13 cellular contexts compared by ENCODE assay signal in the genomic region with DNA sequence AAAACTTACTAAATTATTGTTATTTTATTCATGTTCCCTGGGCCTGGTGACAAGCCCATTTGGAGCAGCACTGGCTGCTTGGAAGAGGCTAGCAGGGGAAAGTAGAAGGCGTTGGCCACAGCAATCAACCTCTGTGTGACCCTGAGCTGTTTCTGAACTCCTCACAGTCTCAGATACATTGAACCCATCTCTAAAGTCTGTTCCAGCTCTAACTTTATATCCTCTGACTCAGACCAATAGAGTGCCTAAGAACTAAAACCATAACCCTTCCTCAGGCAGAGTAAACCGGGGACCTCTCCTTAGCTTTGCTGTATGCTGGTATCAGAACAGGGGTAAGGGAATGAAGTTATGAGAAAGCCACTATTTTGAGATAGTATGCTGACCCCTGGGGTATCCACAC.
DNase-seq lines count a peak whose midpoint lies in the region; ATAC-seq and FAIRE-seq lines count a peak whose summit lies in the region.
"Had no signal": no experiment of that assay in that cellular context is flagged by ENCODE, and none has a peak within 500 bp of the region (broad histone marks: within the 10 kb centered on the region; RNA-seq: fewer than 3 reads in every experiment).

No MANE protein-coding gene starts in this region.

- no peaks in the 10 kb centered on the region for H3K36me3 Mint-ChIP-seq in activated naive CD4-positive, alpha-beta T cell treated with anti-CD3 and anti-CD28 coated beads, Interleukin-2, amount 10 ng/mL, durations not matched to agents 7 days and 5 days

- ATAC-seq in GM19463 (IDR thresholded peaks at IDR 0.05; ENCODE audit: unreplicated experiment), result peak; percentile 78
- peak; percentile 59 for ATAC-seq in HG02885 (IDR thresholded peaks at IDR 0.05; ENCODE audit: poor library complexity, unreplicated experiment)
- peak; percentile 69 for ATAC-seq in HG03521 (IDR thresholded peaks at IDR 0.05; ENCODE audit: unreplicated experiment)
- ATAC-seq: left lung had no signal

- in situ Hi-C loops in KBM-7 (cut with MboI; ENCODE audit: low pct_unique_long_range_greater_than_20kb, low sequenced_read_pairs), result no loop called here

- no peak overlapping the region for H3K4me3 Mint-ChIP-seq in activated naive CD4-positive, alpha-beta T cell treated with anti-CD3 and anti-CD28 coated beads, Interleukin-2, amount 10 ng/mL, durations not matched to agents 7 days and 5 days

- no peaks in the 10 kb centered on the region for H3K4me1 Mint-ChIP-seq in activated naive CD4-positive, alpha-beta T cell treated with anti-CD3 and anti-CD28 coated beads, Interleukin-2, amount 10 ng/mL, durations not matched to agents 7 days and 5 days

- no peaks in the 10 kb centered on the region for H3K27me3 Mint-ChIP-seq in activated naive CD4-positive, alpha-beta T cell treated with anti-CD3 and anti-CD28 coated beads, Interleukin-2, amount 10 ng/mL, durations not matched to agents 7 days and 5 days

- peak; percentile 41 for FAIRE-seq in GM18507 (lab: Jason Lieb, UNC)

- CTCF ChIA-PET in activated naive CD4-positive, alpha-beta T cell treated with anti-CD3 and anti-CD28 coated beads, Interleukin-2, amount 10 ng/mL, durations not matched to agents 7 days and 5 days (lab: Charles Lee), result interaction anchor here (1.1 to 2.9 kb wide), 2 partner anchors 9 to 198 kb away, joined by 3 to 11 read pairs; no protein-coding TSS in a partner anchor

- no peak overlapping the region for H3K27ac Mint-ChIP-seq in activated naive CD4-positive, alpha-beta T cell treated with anti-CD3 and anti-CD28 coated beads, Interleukin-2, amount 10 ng/mL, durations not matched to agents 7 days and 5 days

- DNase-seq in GM18507 (ENCODE audit: extremely low spot score, insufficient read length, low read depth) (no peak), KBM-7 (no peak), HPDE6-E6E7 (ENCODE audit: extremely low spot score) (no peak)
- no peak for DNase-seq in stimulated activated CD4-positive, alpha-beta T cell treated with anti-CD3 and anti-CD28 coated beads, Interleukin-12 subunit alpha, Interleukin-12 subunit beta, amount 100 ng/mL, for 4 hours
- DNase-seq in activated naive CD4-positive, alpha-beta T cell treated with anti-CD3 and anti-CD28 coated beads, Interleukin-2, amount 10 ng/mL, durations not matched to agents 7 days and 5 days, result no peak
- DNase-seq: effector CD8-positive, alpha-beta T cell; glutamatergic neuron; left lung; NCI-H1092 treated with DMSO at 0.1 percent for 48 hours; NCI-H748 treated with DMSO at 0.1 percent for 48 hours had no signal

- no peaks in the 10 kb centered on the region for H3K9me3 Mint-ChIP-seq in activated naive CD4-positive, alpha-beta T cell treated with anti-CD3 and anti-CD28 coated beads, Interleukin-2, amount 10 ng/mL, durations not matched to agents 7 days and 5 days
